8 cellular contexts compared by ENCODE assay signal in genomic region chr6:27719039-27719438, GRCh38.
DNase-seq lines count a peak whose midpoint lies in the region; ATAC-seq, FAIRE-seq and TF ChIP-seq lines count a peak whose summit lies in the region.
"Not testable (repeated sequence)": the region's sequence is repeated elsewhere in the genome, so short reads cannot be mapped to it uniquely, and the experiment has no call there.

No MANE protein-coding gene starts in this region.

- intact Hi-C loops in GM12878 (cut with micrococcal nuclease; ENCODE audit: unreplicated experiment) = not testable (repeated sequence)

- H3K79me2 ChIP-seq in OCI-LY3 (ENCODE audit: low read length); GM12878 (ENCODE audit: control insufficient read depth, insufficient read depth, low read length): not testable (repeated sequence)

- not testable (repeated sequence) for H3K9ac ChIP-seq in OCI-LY3 (ENCODE audit: low read length); GM12878 (ENCODE audit: control insufficient read depth, insufficient read depth, low read length)

- H3K27me3 ChIP-seq in OCI-LY3 (ENCODE audit: low read depth, low read length); GM12878 (replicated peaks in 1 of 2; ENCODE audit: control insufficient read depth in 2 of 2, insufficient read depth in 2 of 2, low read length in 1 of 2): not testable (repeated sequence)

- peak overlapping the region in 1 of 2 donors; percentile 61 for H3K4me3 Mint-ChIP-seq in activated T-cell treated with anti-CD3 and anti-CD28 coated beads, Interleukin-2, amount 50 U/mL, for 72 hours

- not testable (repeated sequence) for H3K36me3 ChIP-seq in OCI-LY3 (replicated peaks; ENCODE audit: low read depth, low read length); GM12878 (ENCODE audit: control insufficient read depth in 2 of 2, insufficient read depth in 2 of 2, low read length in 1 of 2)

- CTCF ChIA-PET in GM12878 (lab: Yijun Ruan, JAX) = interaction anchor here (0.7 kb wide), 1 partner anchor 125 kb away, joined by 3 read pairs; no protein-coding TSS in a partner anchor

- not testable (repeated sequence) for TF ChIP-seq EP300 in GM12878 (IDR thresholded peaks at IDR 0.05; ENCODE audit: borderline replicate concordance in 1 of 2, control insufficient read depth in 1 of 2, low read depth in 2 of 2, low read length in 2 of 2)

- not testable (repeated sequence) for BruUV-seq in GM12878 (replicated peaks; lab: Mats Ljungman, UMichigan)

- peaks cover 44% of the 10 kb centered on the region for H3K27me3 Mint-ChIP-seq in activated T-cell treated with anti-CD3 and anti-CD28 coated beads, Interleukin-2, amount 50 U/mL, for 72 hours (ENCODE audit: low read depth)

- H3K9me3 ChIP-seq in OCI-LY3 (ENCODE audit: insufficient read depth, low read length); GM12878 (replicated peaks; ENCODE audit: control insufficient read depth, insufficient read depth, low read length): not testable (repeated sequence)

- peak overlapping the region; percentile 48 for H3K4me2 ChIP-seq in OCI-LY3 (ENCODE audit: low read length)
- H3K4me2 ChIP-seq in GM12878 (ENCODE audit: control insufficient read depth, insufficient read depth) = not testable (repeated sequence)

- WGBS in GM12878 (ENCODE audit: insufficient coverage, insufficient replicate concordance, low lambda C conversion rate, missing lambda C conversion rate) = 17% methylated on average over 8 of the region's 8 CpGs

- H3K36me3 Mint-ChIP-seq in activated T-cell treated with anti-CD3 and anti-CD28 coated beads, Interleukin-2, amount 50 U/mL, for 72 hours (ENCODE audit: insufficient read depth in 2 of 2) = not testable (repeated sequence)

- POLR2A ChIA-PET in GM12878 (lab: Charles Lee) = interaction anchor here (0.5 kb wide), 1 partner anchor 20 kb away, joined by 5 read pairs; no protein-coding TSS in a partner anchor

- in situ Hi-C loops in GM12878 (cut with MboI) = not testable (repeated sequence)

- H3K4me1 ChIP-seq in OCI-LY3 (ENCODE audit: low read length) = not testable (repeated sequence)
- H3K4me1 ChIP-seq in GM12878 (ENCODE audit: control insufficient read depth, insufficient read depth, low read length) = peaks cover 18% of the 10 kb centered on the region

- not testable (repeated sequence) for H3K9me3 Mint-ChIP-seq in activated T-cell treated with anti-CD3 and anti-CD28 coated beads, Interleukin-2, amount 50 U/mL, for 72 hours

- not testable (repeated sequence) for TF ChIP-seq CTCF in OCI-LY3 (IDR thresholded peaks at IDR 0.05; ENCODE audit: low read depth, low read length); GM12878 (IDR thresholded peaks at IDR 0.05 in 2 of 3, conservative IDR thresholded peaks at IDR 0.05 in 1 of 3; ENCODE audit: control insufficient read depth in 2 of 3, extremely low read depth in 1 of 3, insufficient read depth in 1 of 3, low read depth in 3 of 3, low read length in 3 of 3)

- H3K27ac Mint-ChIP-seq in activated T-cell treated with anti-CD3 and anti-CD28 coated beads, Interleukin-2, amount 50 U/mL, for 72 hours = not testable (repeated sequence)

- not testable (repeated sequence) for H4K20me1 ChIP-seq in OCI-LY3 (ENCODE audit: insufficient read depth, low read length); GM12878 (ENCODE audit: control insufficient read depth, insufficient read depth)

- H3K27ac ChIP-seq in OCI-LY3 (ENCODE audit: low read length) = not testable (repeated sequence)
- H3K27ac ChIP-seq in GM12878 (ENCODE audit: control insufficient read depth, insufficient read depth) = peak overlapping the region; percentile 43

- FAIRE-seq in GM12878 (lab: Jason Lieb, UNC) = peak; percentile 54

- ATAC-seq in GM21619 (IDR thresholded peaks at IDR 0.05; ENCODE audit: unreplicated experiment) (peak; percentile 66), GM12878 (peak; percentile 74)
- ATAC-seq in activated T-cell treated with anti-CD3 and anti-CD28 coated beads, Interleukin-2, amount 50 U/mL, for 72 hours (replicated peaks in 1 of 2) = peak; percentile 69 to 77

- RAD21 ChIA-PET in GM12878 (lab: Charles Lee; ENCODE audit: unreplicated experiment) = not testable (repeated sequence)

- peaks cover 23% of the 10 kb centered on the region for H3K4me1 Mint-ChIP-seq in activated T-cell treated with anti-CD3 and anti-CD28 coated beads, Interleukin-2, amount 50 U/mL, for 72 hours (ENCODE audit: low read depth)

- SMC1A ChIA-PET in GM12878 (lab: Charles Lee; ENCODE audit: uncharacterized antibody, unreplicated experiment) = interaction anchor here (1.2 kb wide), 1 partner anchor 33 kb away, joined by 4 read pairs; no protein-coding TSS in a partner anchor

- DNase-seq in A172 (ENCODE audit: low spot score) (peak; percentile 74), glomerular visceral epithelial cell (ENCODE audit: extremely low spot score) (peak; percentile 64)
- peak; percentile 21 for DNase-seq in activated CD4-positive, alpha-beta T cell treated with anti-CD3 and anti-CD28 coated beads for 48 hours
- DNase-seq in activated T-cell treated with anti-CD3 and anti-CD28 coated beads, Interleukin-2, amount 50 U/mL, for 72 hours = peak; percentile 8 to 15
- DNase-seq in GM12878 (ENCODE audit: low read depth, low spot score) = not testable (repeated sequence)
- DNase-seq in stimulated activated CD4-positive, alpha-beta T cell treated with anti-CD3 and anti-CD28 coated beads, Interleukin-2, amount 100 ng/mL, for 24 hours = peak; percentile 23 to 29

- H2AFZ ChIP-seq in OCI-LY3 (ENCODE audit: low read depth, low read length) = not testable (repeated sequence)
- peak overlapping the region; percentile 51 for H2AFZ ChIP-seq in GM12878 (ENCODE audit: control insufficient read depth, low read depth, low read length)

- not testable (repeated sequence) for TF ChIP-seq RAD21 in GM12878 (IDR thresholded peaks at IDR 0.05; ENCODE audit: insufficient read depth, low read depth, low read length)

- TF ChIP-seq POLR2A in GM12878 (IDR thresholded peaks at IDR 0.05; ENCODE audit: low read depth, low read length) = not testable (repeated sequence)

- peak overlapping the region; percentile 26; the same call in 1 of the 2 replicates for H3K4me3 ChIP-seq in OCI-LY3 (ENCODE audit: low read length)
- not testable (repeated sequence) for H3K4me3 ChIP-seq in GM12878

TF ChIP-seq in GM12878, 131 proteins besides CTCF, POLR2A, EP300 and RAD21 (continues in another document):
- TF ChIP-seq JUNB (IDR thresholded peaks at IDR 0.05) (peak; percentile 32; the same call in 1 of the 2 replicates), YY1 (IDR thresholded peaks at IDR 0.05; ENCODE audit: low read depth, low read length) (peak; percentile 66; the same call in 1 of the 2 replicates), RELB (IDR thresholded peaks at IDR 0.05; ENCODE audit: low read depth) (peak; percentile 20; the same call in 1 of the 2 replicates), BHLHE40 (IDR thresholded peaks at IDR 0.05; ENCODE audit: borderline replicate concordance in 1 of 2, low read depth in 2 of 2, low read length in 1 of 2) (peak in 1 of 2 experiments; percentile 52; a peak in 1 of 4 replicates), MEF2B (IDR thresholded peaks at IDR 0.05; ENCODE audit: partially characterized antibody, poor library complexity, severe bottlenecking) (peak; percentile 54), ATF7 (IDR thresholded peaks at IDR 0.05; ENCODE audit: low read depth) (peak; percentile 79), RAD51 (IDR thresholded peaks at IDR 0.05) (peak; percentile 71; the same call in 1 of the 2 replicates), ATF2 (IDR thresholded peaks at IDR 0.05; ENCODE audit: low read length) (peak; percentile 57; the same call in 1 of the 2 replicates), MLLT1 (IDR thresholded peaks at IDR 0.05) (0 out of 2 replicates have a peak, but pooled peaks have one; percentile 23), IKZF1 (conservative IDR thresholded peaks at IDR 0.05) (0 out of 2 replicates have a peak, but pooled peaks have one; percentile 28), IKZF2 (IDR thresholded peaks at IDR 0.05) (peak; percentile 46 to 51; a peak in 3 of 4 replicates)
